Comparison of ENCODE assay signal across 8 cellular contexts in genomic region chr1:149927056-149927534, GRCh38. TPM values are rescaled to one million over a fixed set of nuclear protein-coding genes. Genes with fewer than 3 reads are reported as not detected.
A peak's percentile ranks its signal among the peaks of the same experiment; 100 is the strongest.
DNase-seq lines count a peak whose midpoint lies in the region; ATAC-seq and TF ChIP-seq lines count a peak whose summit lies in the region.

No MANE protein-coding gene starts in this region.

- H3K4me3 Mint-ChIP-seq in activated naive CD8-positive, alpha-beta T cell treated with anti-CD3 and anti-CD28 coated beads, Interleukin-2, amount 50 U/mL, for 24 hours: peak overlapping the region; percentile 96

- peaks cover 7 to 56% of the 10 kb centered on the region in 2 donors for H3K4me1 ChIP-seq in left lung
- peaks cover 0 to 35% (median 18%) of the 10 kb centered on the region in 4 donors for H3K4me1 ChIP-seq in tibial nerve

- TF ChIP-seq CTCF in left lung (IDR thresholded peaks at IDR 0.05) (no peak), tibial nerve (IDR thresholded peaks at IDR 0.05) (no peak)

- TF ChIP-seq EP300 in tibial nerve (IDR thresholded peaks at IDR 0.05): no peak

- peaks cover 57% of the 10 kb centered on the region for H3K4me1 Mint-ChIP-seq in activated naive CD8-positive, alpha-beta T cell treated with anti-CD3 and anti-CD28 coated beads, Interleukin-2, amount 50 U/mL, for 24 hours

- peaks cover 0 to 46% of the 10 kb centered on the region in 2 donors for H3K36me3 ChIP-seq in left lung
- peaks cover 3 to 76% (median 24%) of the 10 kb centered on the region in 3 donors for H3K36me3 ChIP-seq in tibial nerve

- ATAC-seq in activated naive CD8-positive, alpha-beta T cell treated with anti-CD3 and anti-CD28 coated beads, Interleukin-2, amount 50 U/mL, for 24 hours: no peak
- no peak for ATAC-seq in left lung

- H3K4me3 ChIP-seq in left lung: peak overlapping the region; percentile 80 to 89
- H3K4me3 ChIP-seq in tibial nerve: peak overlapping the region; percentile 65 to 89 (median 78)

- no peaks in the 10 kb centered on the region for H3K27me3 Mint-ChIP-seq in activated naive CD8-positive, alpha-beta T cell treated with anti-CD3 and anti-CD28 coated beads, Interleukin-2, amount 50 U/mL, for 24 hours

- H3K27me3 ChIP-seq in left lung: no peaks in the 10 kb centered on the region
- H3K27me3 ChIP-seq in tibial nerve: no peaks in the 10 kb centered on the region

- no peak for TF ChIP-seq POLR2A in tibial nerve (IDR thresholded peaks at IDR 0.05)

- H3K9me3 ChIP-seq in left lung: no peaks in the 10 kb centered on the region
- no peaks in the 10 kb centered on the region for H3K9me3 ChIP-seq in tibial nerve

- intact Hi-C loops in left lung (cut with DNase I): no loop called here

- peak overlapping the region; percentile 96 to 98 for H3K27ac ChIP-seq in left lung
- H3K27ac ChIP-seq in tibial nerve: peak overlapping the region; percentile 89 to 97 (median 94)

- 4% methylated on average over 9 of the region's 9 CpGs for WGBS in tibial nerve, 2 donors

- peaks cover 49% of the 10 kb centered on the region for H3K36me3 Mint-ChIP-seq in activated naive CD8-positive, alpha-beta T cell treated with anti-CD3 and anti-CD28 coated beads, Interleukin-2, amount 50 U/mL, for 24 hours (ENCODE audit: low read depth)

- peak; percentile 59 for DNase-seq in activated effector memory CD4-positive, alpha-beta T cell treated with anti-CD3 and anti-CD28 coated beads, Interleukin-2, amount 50 U/mL, for 16 hours
- no peak for DNase-seq in activated effector memory CD4-positive, alpha-beta T cell treated with Interleukin-2 at 50 U/mL for 16 hours
- no peak for DNase-seq in activated naive CD8-positive, alpha-beta T cell treated with anti-CD3 and anti-CD28 coated beads, Interleukin-2, amount 50 U/mL, for 24 hours
- no peak for DNase-seq in left lung
- no peak for DNase-seq in tibial nerve (ENCODE audit: low spot score in 2 of 2)
- DNase-seq in stimulated activated naive CD4-positive, alpha-beta T cell (lab: John Stamatoyannopoulos, UW): no peak
- DNase-seq in NCI-H1105 (lab: John Stamatoyannopoulos, UW): no peak
- no peak for DNase-seq in DMS153 (lab: John Stamatoyannopoulos, UW)

- H3K27ac Mint-ChIP-seq in activated naive CD8-positive, alpha-beta T cell treated with anti-CD3 and anti-CD28 coated beads, Interleukin-2, amount 50 U/mL, for 24 hours: peak overlapping the region; percentile 93

- no peaks in the 10 kb centered on the region for H3K9me3 Mint-ChIP-seq in activated naive CD8-positive, alpha-beta T cell treated with anti-CD3 and anti-CD28 coated beads, Interleukin-2, amount 50 U/mL, for 24 hours

RNA-seq across cellular contexts. Expression of gene SF3B4, which starts 0.5 kb away (rescaled TPM):
- total RNA-seq in left lung (10 to 100 TPM; 39.4 to 54.0 TPM), tibial nerve (10 to 100 TPM in 2 of 4 donors, 1 to 10 TPM in 2; 6.3 to 14.3 (median 9.7) TPM)

RNA-seq across cellular contexts. Expression of gene SV2A, which starts 9.5 kb away (rescaled TPM):
- total RNA-seq in left lung (1 to 10 TPM; 3.3 to 3.4 TPM), tibial nerve (1 to 10 TPM in 2 of 4 donors, under 1 TPM in 2; 0.66 to 2.7 (median 1.8) TPM)

RNA-seq across cellular contexts. Expression of gene MTMR11, which starts 9.6 kb away (rescaled TPM):
- total RNA-seq in left lung: 10 to 100 TPM; 12.7 to 18.0 TPM
- total RNA-seq in tibial nerve: 10 to 100 TPM; 10.3 to 21.4 (median 13.6) TPM

RNA-seq across cellular contexts. Expression of gene BOLA1, which starts 27.7 kb away (rescaled TPM):
- total RNA-seq in left lung (10 to 100 TPM; 11.4 to 13.1 TPM), tibial nerve (10 to 100 TPM; 28.5 to 81.9 (median 57.8) TPM)
